Comparison of ENCODE assay signal across 14 cellular contexts in genomic region chr1:93735722-93736121, GRCh38. TPM values are rescaled to one million over a fixed set of nuclear protein-coding genes. Genes with fewer than 3 reads are reported as not detected.
DNase-seq lines count a peak whose midpoint lies in the region; ATAC-seq and TF ChIP-seq lines count a peak whose summit lies in the region.
"Had no signal": no experiment of that assay in that cellular context is flagged by ENCODE, and none has a peak within 500 bp of the region (broad histone marks: within the 10 kb centered on the region; RNA-seq: fewer than 3 reads in every experiment).

No MANE protein-coding gene starts in this region.

- H3K36me3 ChIP-seq in brain microvascular endothelial cell (replicated peaks) (no peaks in the 10 kb centered on the region), kidney epithelial cell (ENCODE audit: control insufficient read depth, insufficient read depth, low read length) (no peaks in the 10 kb centered on the region)
- H3K36me3 ChIP-seq: pancreas had no signal

- in situ Hi-C loops in brain microvascular endothelial cell (cut with HindIII; ENCODE audit: low pct_ligation_motif_present, low sequenced_read_pairs): no loop called here

- DNase-seq in AG08396 (ENCODE audit: low spot score): peak; percentile 74
- peak; percentile 84 for DNase-seq in HT1080 (ENCODE audit: low read depth)
- DNase-seq in brain microvascular endothelial cell: peak; percentile 84
- DNase-seq in kidney epithelial cell (ENCODE audit: low read depth): peak; percentile 52
- DNase-seq in medulla oblongata (ENCODE audit: extremely low spot score): no peak
- DNase-seq: dorsolateral prefrontal cortex, NCI-H2227 treated with DMSO at 0.1 percent for 48 hours, pancreas had no signal

- H3K27me3 ChIP-seq in brain microvascular endothelial cell (replicated peaks): no peaks in the 10 kb centered on the region
- H3K27me3 ChIP-seq in kidney epithelial cell (ENCODE audit: control insufficient read depth, insufficient read depth, low read length): no peaks in the 10 kb centered on the region
- H3K27me3 ChIP-seq: dorsolateral prefrontal cortex, pancreas had no signal

- ATAC-seq in HG03378 (IDR thresholded peaks at IDR 0.05; ENCODE audit: unreplicated experiment) (no peak), GM21390 (IDR thresholded peaks at IDR 0.05; ENCODE audit: unreplicated experiment) (no peak), GM18519 (IDR thresholded peaks at IDR 0.05; ENCODE audit: low FRiP score, unreplicated experiment) (no peak)
- ATAC-seq: pancreas; stimulated activated effector memory CD8-positive, alpha-beta T cell treated with anti-CD3 and anti-CD28 coated beads, Interleukin-12 subunit alpha, Interleukin-12 subunit beta, amount 100 ng/mL, for 72 hours had no signal

- TF ChIP-seq CTCF in brain microvascular endothelial cell (IDR thresholded peaks at IDR 0.05; ENCODE audit: low read depth, low read length, missing control alignments): peak; percentile 74
- TF ChIP-seq CTCF in kidney epithelial cell (IDR thresholded peaks at IDR 0.05; ENCODE audit: insufficient read depth, low read length, poor library complexity, severe bottlenecking): peak; percentile 11

- peak overlapping the region; percentile 60 for H3K27ac ChIP-seq in brain microvascular endothelial cell
- H3K27ac ChIP-seq: C4-2B, HL-60, pancreas had no signal

- H3K4me3 ChIP-seq in brain microvascular endothelial cell (ENCODE audit: low read depth, low read length) (no peak overlapping the region), kidney epithelial cell (ENCODE audit: low read depth, low read length) (no peak overlapping the region)
- H3K4me3 ChIP-seq: dorsolateral prefrontal cortex, pancreas had no signal

RNA-seq across cellular contexts. Expression of gene BCAR3, which starts 54.1 kb away (rescaled TPM):
- total RNA-seq in HT1080 (2014; rRNA removed; shearing (Covaris generic)): 156 and 163 TPM in 2 replicates
- 97.9 and 102 TPM in 2 replicates for polyA plus RNA-seq in HT1080 (2015; cell fraction: cytosol; rRNA removed)
- polyA plus RNA-seq in HT1080 (2015; cell fraction: nucleus; rRNA removed): 110 TPM in 2 replicates
- total RNA-seq in kidney epithelial cell: 93.3 and 109 TPM in 2 replicates
